In the genomic region with DNA sequence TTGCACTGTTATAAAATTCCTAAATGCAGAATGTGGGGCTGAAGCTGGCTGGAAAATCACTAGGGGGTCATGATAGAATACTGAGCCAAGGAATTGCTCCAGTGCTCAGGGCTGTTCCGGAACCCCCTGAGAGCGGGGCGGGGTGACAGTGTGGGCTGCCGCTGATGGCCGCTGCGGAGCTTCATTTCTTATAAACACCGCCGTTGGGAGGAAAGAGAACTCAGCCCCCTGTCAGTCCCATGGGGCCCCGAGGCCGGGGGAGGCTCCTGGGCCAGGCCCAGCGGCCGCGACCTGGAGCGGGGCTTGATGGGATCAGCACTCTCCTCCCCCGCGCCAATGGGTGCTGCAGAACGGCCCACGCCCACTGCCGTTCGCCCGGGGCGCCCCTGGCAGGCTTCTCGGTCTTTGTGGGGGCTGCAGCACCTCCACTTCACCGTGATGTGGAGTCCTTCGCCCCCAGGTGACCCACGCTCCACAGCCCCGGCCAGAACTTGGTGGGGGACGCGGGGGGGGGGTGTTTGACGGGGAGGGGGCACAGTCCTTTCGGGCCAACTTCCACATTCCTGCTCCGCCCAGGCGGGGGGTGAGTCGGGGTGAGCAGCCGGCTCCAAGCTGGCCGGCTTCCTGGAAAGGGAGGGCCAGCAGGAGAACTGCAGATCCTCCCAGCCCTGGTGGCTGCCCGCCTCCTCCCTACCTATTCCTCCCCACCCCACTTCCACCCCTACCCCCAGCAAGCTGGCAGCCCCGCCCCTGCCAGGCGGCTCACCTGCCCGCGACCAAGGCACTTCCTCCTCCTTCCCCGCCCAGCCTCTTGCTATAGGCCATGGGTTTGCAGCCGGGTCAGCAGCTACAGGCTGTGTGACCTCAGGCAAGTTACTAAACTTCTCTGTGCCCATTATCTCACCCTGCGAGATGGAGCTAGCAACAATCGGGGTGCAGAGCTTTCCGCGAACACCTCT, we compare ENCODE assay signal across 1 cellular context.
TF ChIP-seq lines count a peak whose summit lies in the region.

No MANE protein-coding gene starts in this region.

TF ChIP-seq in K562, 482 proteins besides CTCF, POLR2A, EP300 and RAD21 (continued from another document and continues in another):
- TF ChIP-seq, protein P1, sequence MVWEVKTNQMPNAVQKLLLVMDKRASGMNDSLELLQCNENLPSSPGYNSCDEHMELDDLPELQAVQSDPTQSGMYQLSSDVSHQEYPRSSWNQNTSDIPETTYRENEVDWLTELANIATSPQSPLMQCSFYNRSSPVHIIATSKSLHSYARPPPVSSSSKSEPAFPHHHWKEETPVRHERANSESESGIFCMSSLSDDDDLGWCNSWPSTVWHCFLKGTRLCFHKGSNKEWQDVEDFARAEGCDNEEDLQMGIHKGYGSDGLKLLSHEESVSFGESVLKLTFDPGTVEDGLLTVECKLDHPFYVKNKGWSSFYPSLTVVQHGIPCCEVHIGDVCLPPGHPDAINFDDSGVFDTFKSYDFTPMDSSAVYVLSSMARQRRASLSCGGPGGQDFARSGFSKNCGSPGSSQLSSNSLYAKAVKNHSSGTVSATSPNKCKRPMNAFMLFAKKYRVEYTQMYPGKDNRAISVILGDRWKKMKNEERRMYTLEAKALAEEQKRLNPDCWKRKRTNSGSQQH (CRISPR knock-in tag; IDR thresholded peaks at IDR 0.05): no peak
- no peak; the same call in none of the 2 replicates for TF ChIP-seq MAFK (IDR thresholded peaks at IDR 0.05; ENCODE audit: low read length)
- TF ChIP-seq, protein P2, sequence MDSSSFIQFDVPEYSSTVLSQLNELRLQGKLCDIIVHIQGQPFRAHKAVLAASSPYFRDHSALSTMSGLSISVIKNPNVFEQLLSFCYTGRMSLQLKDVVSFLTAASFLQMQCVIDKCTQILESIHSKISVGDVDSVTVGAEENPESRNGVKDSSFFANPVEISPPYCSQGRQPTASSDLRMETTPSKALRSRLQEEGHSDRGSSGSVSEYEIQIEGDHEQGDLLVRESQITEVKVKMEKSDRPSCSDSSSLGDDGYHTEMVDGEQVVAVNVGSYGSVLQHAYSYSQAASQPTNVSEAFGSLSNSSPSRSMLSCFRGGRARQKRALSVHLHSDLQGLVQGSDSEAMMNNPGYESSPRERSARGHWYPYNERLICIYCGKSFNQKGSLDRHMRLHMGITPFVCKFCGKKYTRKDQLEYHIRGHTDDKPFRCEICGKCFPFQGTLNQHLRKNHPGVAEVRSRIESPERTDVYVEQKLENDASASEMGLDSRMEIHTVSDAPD (CRISPR knock-in tag; IDR thresholded peaks at IDR 0.05): no peak
- no peak for TF ChIP-seq RBM14 (IDR thresholded peaks at IDR 0.05; ENCODE audit: borderline replicate concordance, insufficient read depth, low read depth, low read length)
- no peak for TF ChIP-seq SP2 (IDR thresholded peaks at IDR 0.05; ENCODE audit: extremely low read depth, low read depth, low read length, poor library complexity, severe bottlenecking)
- TF ChIP-seq RHOXF2B (CRISPR knock-in tag; conservative IDR thresholded peaks at IDR 0.05): no peak
- TF ChIP-seq HDAC2 (IDR thresholded peaks at IDR 0.05): peak; percentile 92
- no peak for TF ChIP-seq KDM2B (CRISPR knock-in tag; IDR thresholded peaks at IDR 0.05)
- TF ChIP-seq, protein P3, sequence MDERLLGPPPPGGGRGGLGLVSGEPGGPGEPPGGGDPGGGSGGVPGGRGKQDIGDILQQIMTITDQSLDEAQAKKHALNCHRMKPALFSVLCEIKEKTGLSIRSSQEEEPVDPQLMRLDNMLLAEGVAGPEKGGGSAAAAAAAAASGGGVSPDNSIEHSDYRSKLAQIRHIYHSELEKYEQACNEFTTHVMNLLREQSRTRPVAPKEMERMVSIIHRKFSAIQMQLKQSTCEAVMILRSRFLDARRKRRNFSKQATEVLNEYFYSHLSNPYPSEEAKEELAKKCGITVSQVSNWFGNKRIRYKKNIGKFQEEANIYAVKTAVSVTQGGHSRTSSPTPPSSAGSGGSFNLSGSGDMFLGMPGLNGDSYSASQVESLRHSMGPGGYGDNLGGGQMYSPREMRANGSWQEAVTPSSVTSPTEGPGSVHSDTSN (CRISPR knock-in tag; IDR thresholded peaks at IDR 0.05; ENCODE audit: low read depth): peak; percentile 11; the same call in 1 of the 2 replicates
- TF ChIP-seq, protein P3 (tag; conservative IDR thresholded peaks at IDR 0.05; ENCODE audit: low read depth): peak; percentile 30; the same call in 1 of the 2 replicates
- TF ChIP-seq, protein P4, sequence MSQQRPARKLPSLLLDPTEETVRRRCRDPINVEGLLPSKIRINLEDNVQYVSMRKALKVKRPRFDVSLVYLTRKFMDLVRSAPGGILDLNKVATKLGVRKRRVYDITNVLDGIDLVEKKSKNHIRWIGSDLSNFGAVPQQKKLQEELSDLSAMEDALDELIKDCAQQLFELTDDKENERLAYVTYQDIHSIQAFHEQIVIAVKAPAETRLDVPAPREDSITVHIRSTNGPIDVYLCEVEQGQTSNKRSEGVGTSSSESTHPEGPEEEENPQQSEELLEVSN (IDR thresholded peaks at IDR 0.05; ENCODE audit: borderline replicate concordance in 1 of 2, extremely low read depth in 1 of 2, insufficient read depth in 1 of 2, insufficient read length in 1 of 2, low read depth in 1 of 2, low read length in 1 of 2, poor library complexity in 1 of 2, severe bottlenecking in 1 of 2): no peak
- no peak for TF ChIP-seq PURB (CRISPR knock-in tag; IDR thresholded peaks at IDR 0.05; ENCODE audit: low read depth)
- peak; percentile 71; the same call in 1 of the 2 replicates for TF ChIP-seq KLF6 (CRISPR knock-in tag; IDR thresholded peaks at IDR 0.05; ENCODE audit: borderline replicate concordance)
- peak; percentile 76; the same call in 1 of the 2 replicates for TF ChIP-seq PHF21A (IDR thresholded peaks at IDR 0.05; ENCODE audit: borderline replicate concordance, low read depth)
- TF ChIP-seq, protein P5, sequence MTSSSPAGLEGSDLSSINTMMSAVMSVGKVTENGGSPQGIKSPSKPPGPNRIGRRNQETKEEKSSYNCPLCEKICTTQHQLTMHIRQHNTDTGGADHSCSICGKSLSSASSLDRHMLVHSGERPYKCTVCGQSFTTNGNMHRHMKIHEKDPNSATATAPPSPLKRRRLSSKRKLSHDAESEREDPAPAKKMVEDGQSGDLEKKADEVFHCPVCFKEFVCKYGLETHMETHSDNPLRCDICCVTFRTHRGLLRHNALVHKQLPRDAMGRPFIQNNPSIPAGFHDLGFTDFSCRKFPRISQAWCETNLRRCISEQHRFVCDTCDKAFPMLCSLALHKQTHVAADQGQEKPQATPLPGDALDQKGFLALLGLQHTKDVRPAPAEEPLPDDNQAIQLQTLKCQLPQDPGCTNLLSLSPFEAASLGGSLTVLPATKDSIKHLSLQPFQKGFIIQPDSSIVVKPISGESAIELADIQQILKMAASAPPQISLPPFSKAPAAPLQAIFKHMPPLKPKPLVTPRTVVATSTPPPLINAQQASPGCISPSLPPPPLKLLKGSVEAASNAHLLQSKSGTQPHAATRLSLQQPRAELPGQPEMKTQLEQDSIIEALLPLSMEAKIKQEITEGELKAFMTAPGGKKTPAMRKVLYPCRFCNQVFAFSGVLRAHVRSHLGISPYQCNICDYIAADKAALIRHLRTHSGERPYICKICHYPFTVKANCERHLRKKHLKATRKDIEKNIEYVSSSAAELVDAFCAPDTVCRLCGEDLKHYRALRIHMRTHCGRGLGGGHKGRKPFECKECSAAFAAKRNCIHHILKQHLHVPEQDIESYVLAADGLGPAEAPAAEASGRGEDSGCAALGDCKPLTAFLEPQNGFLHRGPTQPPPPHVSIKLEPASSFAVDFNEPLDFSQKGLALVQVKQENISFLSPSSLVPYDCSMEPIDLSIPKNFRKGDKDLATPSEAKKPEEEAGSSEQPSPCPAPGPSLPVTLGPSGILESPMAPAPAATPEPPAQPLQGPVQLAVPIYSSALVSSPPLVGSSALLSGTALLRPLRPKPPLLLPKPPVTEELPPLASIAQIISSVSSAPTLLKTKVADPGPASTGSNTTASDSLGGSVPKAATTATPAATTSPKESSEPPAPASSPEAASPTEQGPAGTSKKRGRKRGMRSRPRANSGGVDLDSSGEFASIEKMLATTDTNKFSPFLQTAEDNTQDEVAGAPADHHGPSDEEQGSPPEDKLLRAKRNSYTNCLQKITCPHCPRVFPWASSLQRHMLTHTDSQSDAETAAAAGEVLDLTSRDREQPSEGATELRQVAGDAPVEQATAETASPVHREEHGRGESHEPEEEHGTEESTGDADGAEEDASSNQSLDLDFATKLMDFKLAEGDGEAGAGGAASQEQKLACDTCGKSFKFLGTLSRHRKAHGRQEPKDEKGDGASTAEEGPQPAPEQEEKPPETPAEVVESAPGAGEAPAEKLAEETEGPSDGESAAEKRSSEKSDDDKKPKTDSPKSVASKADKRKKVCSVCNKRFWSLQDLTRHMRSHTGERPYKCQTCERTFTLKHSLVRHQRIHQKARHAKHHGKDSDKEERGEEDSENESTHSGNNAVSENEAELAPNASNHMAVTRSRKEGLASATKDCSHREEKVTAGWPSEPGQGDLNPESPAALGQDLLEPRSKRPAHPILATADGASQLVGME (CRISPR knock-in tag; IDR thresholded peaks at IDR 0.05): no peak
- TF ChIP-seq ZC3H4 (CRISPR knock-in tag; IDR thresholded peaks at IDR 0.05; ENCODE audit: borderline replicate concordance): no peak
- TF ChIP-seq TBP (optimal IDR thresholded peaks at IDR 0.05; ENCODE audit: low read depth, low read length): no peak
- TF ChIP-seq, protein P6, sequence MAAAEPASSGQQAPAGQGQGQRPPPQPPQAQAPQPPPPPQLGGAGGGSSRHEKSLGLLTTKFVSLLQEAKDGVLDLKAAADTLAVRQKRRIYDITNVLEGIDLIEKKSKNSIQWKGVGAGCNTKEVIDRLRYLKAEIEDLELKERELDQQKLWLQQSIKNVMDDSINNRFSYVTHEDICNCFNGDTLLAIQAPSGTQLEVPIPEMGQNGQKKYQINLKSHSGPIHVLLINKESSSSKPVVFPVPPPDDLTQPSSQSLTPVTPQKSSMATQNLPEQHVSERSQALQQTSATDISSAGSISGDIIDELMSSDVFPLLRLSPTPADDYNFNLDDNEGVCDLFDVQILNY (CRISPR knock-in tag; IDR thresholded peaks at IDR 0.05): no peak
- TF ChIP-seq, protein P7, sequence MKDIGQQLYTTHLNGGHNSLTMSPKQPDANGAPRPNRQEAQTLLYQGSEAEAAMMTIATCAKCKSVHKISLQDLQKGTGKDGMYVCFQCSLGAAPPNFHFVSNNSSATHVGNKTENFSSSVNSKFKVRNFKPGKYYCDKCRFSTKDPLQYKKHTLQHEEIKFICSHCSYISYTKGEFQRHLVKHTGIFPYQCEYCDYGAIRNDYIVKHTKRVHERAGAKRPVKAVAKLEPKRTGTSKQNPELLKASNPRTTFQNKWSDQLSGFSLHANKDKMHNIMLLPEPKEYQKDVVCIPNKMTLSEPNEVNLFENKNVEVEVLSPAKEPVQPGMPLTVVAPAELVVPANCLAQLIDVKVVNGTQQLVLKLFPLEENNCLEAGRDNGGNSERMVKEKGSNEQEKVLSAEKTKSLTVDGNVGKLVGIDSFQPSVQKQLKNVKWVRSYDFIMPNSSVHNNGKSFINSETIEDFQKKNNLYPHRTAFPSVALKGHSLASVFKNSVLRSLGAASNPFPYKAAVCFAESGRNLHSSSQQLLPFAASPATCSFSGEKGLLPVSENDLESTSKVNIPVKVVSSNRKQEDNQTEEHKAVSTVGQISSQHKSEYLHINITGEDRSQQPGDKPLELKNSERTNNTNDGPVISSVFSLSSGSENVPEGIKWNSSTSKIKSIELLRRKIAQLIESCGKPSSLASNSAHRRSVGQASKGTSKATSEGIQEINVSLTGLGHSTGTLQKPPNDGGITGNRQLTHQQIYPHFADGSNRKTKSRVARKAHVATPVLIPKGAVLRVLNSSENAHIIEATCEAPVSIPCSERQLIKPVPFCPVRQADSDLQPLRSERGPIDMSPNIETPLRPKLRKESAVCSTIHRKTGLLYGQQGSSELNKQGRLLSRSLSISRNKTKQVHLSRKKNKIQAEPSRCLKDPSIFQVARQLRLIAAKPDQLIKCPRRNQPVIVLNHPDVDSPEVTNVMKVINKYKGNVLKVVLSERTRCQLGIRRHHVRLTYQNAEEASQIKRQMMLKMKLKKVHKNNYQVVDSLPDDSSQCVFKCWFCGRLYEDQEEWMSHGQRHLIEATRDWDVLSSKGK (CRISPR knock-in tag; IDR thresholded peaks at IDR 0.05): no peak
- TF ChIP-seq SP1 (CRISPR knock-in tag; IDR thresholded peaks at IDR 0.05): no peak
- TF ChIP-seq, protein P8, sequence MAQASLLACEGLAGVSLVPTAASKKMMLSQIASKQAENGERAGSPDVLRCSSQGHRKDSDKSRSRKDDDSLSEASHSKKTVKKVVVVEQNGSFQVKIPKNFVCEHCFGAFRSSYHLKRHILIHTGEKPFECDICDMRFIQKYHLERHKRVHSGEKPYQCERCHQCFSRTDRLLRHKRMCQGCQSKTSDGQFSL (CRISPR knock-in tag; IDR thresholded peaks at IDR 0.05): peak; percentile 93
- TF ChIP-seq, protein P8 (tag; IDR thresholded peaks at IDR 0.05): peak in 1 of 2 experiments; percentile 90; a peak in 2 of 4 replicates
- peak; percentile 16; the same call in 1 of the 2 replicates for TF ChIP-seq CC2D1A (IDR thresholded peaks at IDR 0.05)
- peak; percentile 63 for TF ChIP-seq ZNF589 (CRISPR knock-in tag; IDR thresholded peaks at IDR 0.05; ENCODE audit: low read depth)
- no peak for TF ChIP-seq CAMTA2 (CRISPR knock-in tag; conservative IDR thresholded peaks at IDR 0.05)
- TF ChIP-seq ZC3H11A (IDR thresholded peaks at IDR 0.05; ENCODE audit: low read depth, low read length): no peak
- no peak for TF ChIP-seq SMAD3 (CRISPR knock-in tag; conservative IDR thresholded peaks at IDR 0.05)
- no peak for TF ChIP-seq POU5F1 (IDR thresholded peaks at IDR 0.05; ENCODE audit: borderline replicate concordance, low read depth, low read length, partially characterized antibody)
- no peak for TF ChIP-seq MTA2 (IDR thresholded peaks at IDR 0.05; ENCODE audit: low read depth)
- TF ChIP-seq ARNT (IDR thresholded peaks at IDR 0.05): no peak
- TF ChIP-seq CEBPG (CRISPR knock-in tag; IDR thresholded peaks at IDR 0.05): no peak
- TF ChIP-seq CEBPG (tag; conservative IDR thresholded peaks at IDR 0.05 in 1 of 2, IDR thresholded peaks at IDR 0.05 in 1 of 2): no peak
- TF ChIP-seq, protein P9, sequence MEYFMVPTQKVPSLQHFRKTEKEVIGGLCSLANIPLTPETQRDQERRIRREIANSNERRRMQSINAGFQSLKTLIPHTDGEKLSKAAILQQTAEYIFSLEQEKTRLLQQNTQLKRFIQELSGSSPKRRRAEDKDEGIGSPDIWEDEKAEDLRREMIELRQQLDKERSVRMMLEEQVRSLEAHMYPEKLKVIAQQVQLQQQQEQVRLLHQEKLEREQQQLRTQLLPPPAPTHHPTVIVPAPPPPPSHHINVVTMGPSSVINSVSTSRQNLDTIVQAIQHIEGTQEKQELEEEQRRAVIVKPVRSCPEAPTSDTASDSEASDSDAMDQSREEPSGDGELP (CRISPR knock-in tag; IDR thresholded peaks at IDR 0.05; ENCODE audit: borderline replicate concordance): peak; percentile 63
- TF ChIP-seq ZNF3 (CRISPR knock-in tag; IDR thresholded peaks at IDR 0.05): no peak
- TF ChIP-seq MTF1 (CRISPR knock-in tag; IDR thresholded peaks at IDR 0.05; ENCODE audit: borderline replicate concordance): no peak
- TF ChIP-seq PCBP1 (IDR thresholded peaks at IDR 0.05; ENCODE audit: low read depth, low read length, poor library complexity, severe bottlenecking): peak; percentile 83
- no peak for TF ChIP-seq SREBF2 (CRISPR knock-in tag; IDR thresholded peaks at IDR 0.05)
